9 cellular contexts compared by ENCODE assay signal in genomic region chr18:50179465-50179864, GRCh38. TPM values are rescaled to one million over a fixed set of nuclear protein-coding genes. Genes with fewer than 3 reads are reported as not detected.
"Had no signal": no experiment of that assay in that cellular context is flagged by ENCODE, and none has a peak within 500 bp of the region (broad histone marks: within the 10 kb centered on the region; RNA-seq: fewer than 3 reads in every experiment).

No MANE protein-coding gene starts in this region.

- H3K27ac Mint-ChIP-seq: HFFc6, IgD-negative memory B cell had no signal

- H3K4me3 ChIP-seq: GM23248 had no signal

- H2AFZ ChIP-seq: GM23248 had no signal

- FAIRE-seq: HTR-8/SVneo had no signal

- H3K27ac ChIP-seq: GM23248, KMS-11 had no signal

- DNase-seq: GM23248, GOT3, H7, HCEC 1CT, HFFc6, KBM-7 had no signal

- H3K4me3 Mint-ChIP-seq: HFFc6, IgD-negative memory B cell had no signal

- H3K4me2 ChIP-seq: KMS-11 had no signal

- H3K9me3 Mint-ChIP-seq: HFFc6, IgD-negative memory B cell had no signal

- H3K9ac ChIP-seq: GM23248, KMS-11 had no signal

- H3K36me3 Mint-ChIP-seq: IgD-negative memory B cell had no signal

RNA-seq across cellular contexts. Expression of gene MYO5B, which starts 15.5 kb away (rescaled TPM):
- total RNA-seq: GM23248 had no signal
